In the genomic region with DNA sequence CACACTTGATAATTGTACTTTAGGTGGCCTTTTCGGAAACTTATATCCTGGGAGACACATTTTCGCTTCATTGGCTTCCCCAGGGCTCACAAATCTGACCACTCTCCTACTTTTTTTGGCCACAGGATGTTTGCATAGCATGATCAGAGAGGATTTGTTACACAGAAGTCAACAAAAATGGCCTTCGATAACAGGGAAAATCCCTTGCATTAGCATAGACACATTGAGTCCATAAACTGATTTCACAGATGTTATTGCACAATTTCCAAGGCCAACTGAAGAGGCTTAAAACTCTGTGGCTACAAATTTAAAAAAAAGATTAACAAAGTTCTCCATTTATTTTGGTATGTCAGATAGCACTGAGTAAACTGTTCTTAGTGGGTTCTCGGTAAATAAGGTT, we compare ENCODE assay signal across 26 cellular contexts.
"Had no signal": no experiment of that assay in that cellular context is flagged by ENCODE, and none has a peak within 500 bp of the region (broad histone marks: within the 10 kb centered on the region; RNA-seq: fewer than 3 reads in every experiment).

No MANE protein-coding gene starts in this region.

- DNase-seq: colonic mucosa; dermis blood vessel endothelial cell; effector memory CD4-positive, alpha-beta T cell; erythroblast; esophagus squamous epithelium; foreskin fibroblast; gastrocnemius medialis; head of caudate nucleus; left cardiac atrium; left lung; mesenchymal stem cell; mucosa of descending colon; naive B cell; stimulated activated CD4-positive, alpha-beta T cell treated with anti-CD3 and anti-CD28 coated beads, Interleukin-2, amount 100 ng/mL, for 24 hours; stimulated activated CD4-positive, alpha-beta T cell treated with anti-CD3 and anti-CD28 coated beads, Interleukin-4, amount 100 ng/mL, for 24 hours; stimulated activated naive CD4-positive, alpha-beta T cell treated with Interleukin-2 at 50 U/mL for 16 hours; stomach; thyroid gland; trophoblast cell had no signal

- H3K4me3 ChIP-seq: colonic mucosa, esophagus squamous epithelium, gastrocnemius medialis, left lung, mucosa of descending colon, stomach, thyroid gland, vagina had no signal

- H3K27me3 ChIP-seq: colonic mucosa, esophagus squamous epithelium, gastrocnemius medialis, left lung, neutrophil, stomach, thyroid gland, vagina had no signal

- ATAC-seq: gastrocnemius medialis; left cardiac atrium; left lung; mucosa of descending colon; natural killer cell treated with Interleukin-12 subunit alpha and Interleukin-12 subunit beta and Interleukin-15 and Interleukin-18, amount 100 ng/mL, for 72 hours; sciatic nerve; stimulated activated effector memory CD8-positive, alpha-beta T cell treated with anti-CD3 and anti-CD28 coated beads, Interleukin-12 subunit alpha, Interleukin-12 subunit beta, amount 100 ng/mL, for 72 hours had no signal

- H3K4me1 ChIP-seq: colonic mucosa, esophagus squamous epithelium, gastrocnemius medialis, left lung, parathyroid adenoma, stomach, thyroid gland, vagina had no signal

- H3K9ac ChIP-seq: parathyroid adenoma had no signal

- FAIRE-seq: endothelial cell of umbilical vein had no signal

- H3K9me3 ChIP-seq: colonic mucosa, esophagus squamous epithelium, gastrocnemius medialis, mucosa of descending colon, neutrophil, stomach, thyroid gland, vagina had no signal

- H3K36me3 ChIP-seq: colonic mucosa, esophagus squamous epithelium, gastrocnemius medialis, left lung, neutrophil, stomach, thyroid gland, vagina had no signal

- H3K27ac ChIP-seq: colonic mucosa, esophagus squamous epithelium, gastrocnemius medialis, left lung, neutrophil, parathyroid adenoma, stomach, thyroid gland, vagina had no signal

- H2AFZ ChIP-seq: parathyroid adenoma had no signal

- H3K79me2 ChIP-seq: parathyroid adenoma had no signal
